19 cellular contexts compared by ENCODE assay signal in the genomic region with DNA sequence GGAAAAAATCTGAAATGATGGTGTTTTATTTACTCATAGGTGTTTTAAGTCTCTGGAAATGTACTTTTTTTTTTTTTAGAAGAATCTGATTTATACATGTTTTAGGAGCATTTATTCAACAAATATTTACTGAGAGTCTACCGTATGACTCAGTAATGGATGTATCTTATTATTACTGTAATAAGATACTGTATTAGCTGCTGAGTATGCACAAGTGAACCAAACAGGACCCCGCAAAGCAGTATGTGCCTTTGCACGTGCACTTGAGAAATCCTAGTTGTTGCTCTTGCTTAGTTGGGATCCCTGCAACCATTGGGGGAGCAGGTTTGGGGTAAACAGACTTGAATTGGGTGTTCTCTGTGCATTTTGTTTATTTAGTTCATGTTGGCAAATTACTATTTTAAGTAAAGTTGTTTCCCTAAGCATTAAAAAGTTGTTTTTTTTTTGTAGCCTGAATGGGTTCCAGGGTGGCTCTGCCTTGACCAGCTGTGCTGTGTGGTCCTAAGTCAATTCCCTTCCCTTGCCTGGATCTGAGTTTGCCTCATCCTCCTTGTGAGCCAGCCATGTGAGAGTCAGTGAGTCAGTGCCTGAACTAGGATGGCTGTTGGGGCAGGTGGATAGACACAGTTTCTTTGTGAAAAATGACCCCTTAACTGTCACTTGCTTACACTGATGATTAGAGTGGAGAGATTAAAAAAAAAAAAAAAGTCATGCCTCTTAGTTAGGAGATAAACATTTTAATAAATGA.
"Had no signal": no experiment of that assay in that cellular context is flagged by ENCODE, and none has a peak within 500 bp of the region (broad histone marks: within the 10 kb centered on the region; RNA-seq: fewer than 3 reads in every experiment).

No MANE protein-coding gene starts in this region.

- H3K27ac ChIP-seq: left lung, neutrophil, right atrium auricular region, skin epidermis had no signal

- H3K9me3 ChIP-seq: left lung, neutrophil, right atrium auricular region had no signal

- H3K27ac Mint-ChIP-seq: activated naive CD4-positive, alpha-beta T cell treated with anti-CD3 and anti-CD28 coated beads, Interleukin-2, amount 10 ng/mL, durations not matched to agents 7 days and 5 days; naive thymus-derived CD4-positive, alpha-beta T cell had no signal

- H3K27me3 ChIP-seq: left lung, neutrophil, right atrium auricular region had no signal

- H3K4me1 Mint-ChIP-seq: activated naive CD4-positive, alpha-beta T cell treated with anti-CD3 and anti-CD28 coated beads, Interleukin-2, amount 10 ng/mL, durations not matched to agents 7 days and 5 days; central memory CD8-positive, alpha-beta T cell had no signal

- H3K9me3 Mint-ChIP-seq: activated naive CD4-positive, alpha-beta T cell treated with anti-CD3 and anti-CD28 coated beads, Interleukin-2, amount 10 ng/mL, durations not matched to agents 7 days and 5 days; central memory CD8-positive, alpha-beta T cell had no signal

- H3K27me3 Mint-ChIP-seq: activated naive CD4-positive, alpha-beta T cell treated with anti-CD3 and anti-CD28 coated beads, Interleukin-2, amount 10 ng/mL, durations not matched to agents 7 days and 5 days; central memory CD8-positive, alpha-beta T cell; naive thymus-derived CD4-positive, alpha-beta T cell had no signal

- H3K4me3 ChIP-seq: left lung, right atrium auricular region, skin epidermis had no signal

- FAIRE-seq: endothelial cell of umbilical vein, keratinocyte had no signal

- H3K4me3 Mint-ChIP-seq: activated naive CD4-positive, alpha-beta T cell treated with anti-CD3 and anti-CD28 coated beads, Interleukin-2, amount 10 ng/mL, durations not matched to agents 7 days and 5 days; central memory CD8-positive, alpha-beta T cell; naive thymus-derived CD4-positive, alpha-beta T cell had no signal

- H3K4me1 ChIP-seq: left lung, right atrium auricular region had no signal

- DNase-seq: activated CD4-positive, alpha-beta T cell treated with anti-CD3 and anti-CD28 coated beads, Interleukin-2, amount 50 U/mL, for 1 hour; activated CD8-positive, alpha-beta memory T cell treated with anti-CD3 and anti-CD28 coated beads for 24 hours; activated naive CD4-positive, alpha-beta T cell treated with anti-CD3 and anti-CD28 coated beads, Interleukin-2, amount 10 ng/mL, durations not matched to agents 7 days and 5 days; effector CD8-positive, alpha-beta T cell; left lung; mammary epithelial cell; naive thymus-derived CD4-positive, alpha-beta T cell; posterior cingulate gyrus; stimulated activated CD4-positive, alpha-beta T cell treated with anti-CD3 and anti-CD28 coated beads, Interleukin-4, amount 100 ng/mL, for 4 hours; stimulated activated CD8-positive, alpha-beta memory T cell treated with anti-CD3 and anti-CD28 coated beads, Interleukin-4, amount 100 ng/mL, for 48 hours; stimulated activated naive CD4-positive, alpha-beta T cell treated with Interleukin-2 at 50 U/mL for 16 hours; T-helper 9 cell; trophoblast cell had no signal

- ATAC-seq: left lung; naive thymus-derived CD4-positive, alpha-beta T cell had no signal
